1 cellular context compared by ENCODE assay signal in the genomic region with DNA sequence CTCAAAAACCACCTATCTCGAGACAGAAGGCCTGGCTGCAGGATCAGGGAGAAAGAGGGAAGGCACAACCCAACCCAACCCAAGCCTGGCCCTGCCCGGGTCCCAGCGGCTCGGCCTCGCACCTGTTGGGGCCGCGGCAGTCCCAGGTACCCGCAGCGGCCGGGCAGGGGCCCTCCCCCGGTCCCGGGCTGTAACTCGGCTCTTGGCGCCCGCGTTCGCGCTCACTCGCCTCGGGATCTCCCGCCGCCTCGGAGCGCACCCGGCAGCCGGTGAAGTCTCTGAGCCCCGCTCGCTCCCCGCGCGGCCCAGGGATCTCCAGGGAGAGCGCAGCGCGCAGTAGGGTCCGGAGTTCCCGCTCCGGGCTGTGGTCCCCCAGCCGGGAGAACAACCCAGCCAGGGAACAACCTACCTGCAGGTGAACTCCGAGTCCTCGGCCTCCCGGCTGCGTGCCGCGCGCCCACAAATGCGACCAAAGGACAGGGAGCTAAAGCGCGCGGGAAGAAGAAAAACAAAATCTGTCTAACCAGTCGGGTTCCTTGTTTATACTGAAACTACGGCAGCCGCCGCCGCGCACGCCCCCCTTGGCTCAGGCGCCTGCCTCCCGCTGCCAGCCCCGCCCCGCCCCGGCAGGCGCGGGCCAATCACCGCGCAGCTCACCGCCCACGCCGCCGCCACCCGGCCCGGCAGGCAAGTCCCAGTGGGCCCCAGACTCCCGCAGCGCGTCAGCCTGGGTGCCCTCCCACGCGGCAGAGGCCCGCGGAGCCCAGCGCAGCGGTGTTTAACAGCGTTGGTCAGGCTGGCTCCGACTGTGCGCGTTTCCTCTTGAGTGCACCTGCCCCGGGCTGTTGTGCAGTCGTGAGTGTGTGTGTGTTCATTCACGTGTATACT.
TF ChIP-seq lines count a peak whose summit lies in the region.

TSS of gene RASGEF1B (minus strand) at position 547 of the 888 bp plus-strand sequence. CDS start 12,399 bp downstream, outside the sequence.

TF ChIP-seq in GM12878, 131 proteins besides CTCF, POLR2A, EP300 and RAD21 (continued from another document):
- TF ChIP-seq, protein P1, sequence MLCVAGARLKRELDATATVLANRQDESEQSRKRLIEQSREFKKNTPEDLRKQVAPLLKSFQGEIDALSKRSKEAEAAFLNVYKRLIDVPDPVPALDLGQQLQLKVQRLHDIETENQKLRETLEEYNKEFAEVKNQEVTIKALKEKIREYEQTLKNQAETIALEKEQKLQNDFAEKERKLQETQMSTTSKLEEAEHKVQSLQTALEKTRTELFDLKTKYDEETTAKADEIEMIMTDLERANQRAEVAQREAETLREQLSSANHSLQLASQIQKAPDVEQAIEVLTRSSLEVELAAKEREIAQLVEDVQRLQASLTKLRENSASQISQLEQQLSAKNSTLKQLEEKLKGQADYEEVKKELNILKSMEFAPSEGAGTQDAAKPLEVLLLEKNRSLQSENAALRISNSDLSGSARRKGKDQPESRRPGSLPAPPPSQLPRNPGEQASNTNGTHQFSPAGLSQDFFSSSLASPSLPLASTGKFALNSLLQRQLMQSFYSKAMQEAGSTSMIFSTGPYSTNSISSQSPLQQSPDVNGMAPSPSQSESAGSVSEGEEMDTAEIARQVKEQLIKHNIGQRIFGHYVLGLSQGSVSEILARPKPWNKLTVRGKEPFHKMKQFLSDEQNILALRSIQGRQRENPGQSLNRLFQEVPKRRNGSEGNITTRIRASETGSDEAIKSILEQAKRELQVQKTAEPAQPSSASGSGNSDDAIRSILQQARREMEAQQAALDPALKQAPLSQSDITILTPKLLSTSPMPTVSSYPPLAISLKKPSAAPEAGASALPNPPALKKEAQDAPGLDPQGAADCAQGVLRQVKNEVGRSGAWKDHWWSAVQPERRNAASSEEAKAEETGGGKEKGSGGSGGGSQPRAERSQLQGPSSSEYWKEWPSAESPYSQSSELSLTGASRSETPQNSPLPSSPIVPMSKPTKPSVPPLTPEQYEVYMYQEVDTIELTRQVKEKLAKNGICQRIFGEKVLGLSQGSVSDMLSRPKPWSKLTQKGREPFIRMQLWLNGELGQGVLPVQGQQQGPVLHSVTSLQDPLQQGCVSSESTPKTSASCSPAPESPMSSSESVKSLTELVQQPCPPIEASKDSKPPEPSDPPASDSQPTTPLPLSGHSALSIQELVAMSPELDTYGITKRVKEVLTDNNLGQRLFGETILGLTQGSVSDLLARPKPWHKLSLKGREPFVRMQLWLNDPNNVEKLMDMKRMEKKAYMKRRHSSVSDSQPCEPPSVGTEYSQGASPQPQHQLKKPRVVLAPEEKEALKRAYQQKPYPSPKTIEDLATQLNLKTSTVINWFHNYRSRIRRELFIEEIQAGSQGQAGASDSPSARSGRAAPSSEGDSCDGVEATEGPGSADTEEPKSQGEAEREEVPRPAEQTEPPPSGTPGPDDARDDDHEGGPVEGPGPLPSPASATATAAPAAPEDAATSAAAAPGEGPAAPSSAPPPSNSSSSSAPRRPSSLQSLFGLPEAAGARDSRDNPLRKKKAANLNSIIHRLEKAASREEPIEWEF (IDR thresholded peaks at IDR 0.05; ENCODE audit: insufficient replicate concordance, low read depth, low read length), result no peak
- TF ChIP-seq, protein P2, sequence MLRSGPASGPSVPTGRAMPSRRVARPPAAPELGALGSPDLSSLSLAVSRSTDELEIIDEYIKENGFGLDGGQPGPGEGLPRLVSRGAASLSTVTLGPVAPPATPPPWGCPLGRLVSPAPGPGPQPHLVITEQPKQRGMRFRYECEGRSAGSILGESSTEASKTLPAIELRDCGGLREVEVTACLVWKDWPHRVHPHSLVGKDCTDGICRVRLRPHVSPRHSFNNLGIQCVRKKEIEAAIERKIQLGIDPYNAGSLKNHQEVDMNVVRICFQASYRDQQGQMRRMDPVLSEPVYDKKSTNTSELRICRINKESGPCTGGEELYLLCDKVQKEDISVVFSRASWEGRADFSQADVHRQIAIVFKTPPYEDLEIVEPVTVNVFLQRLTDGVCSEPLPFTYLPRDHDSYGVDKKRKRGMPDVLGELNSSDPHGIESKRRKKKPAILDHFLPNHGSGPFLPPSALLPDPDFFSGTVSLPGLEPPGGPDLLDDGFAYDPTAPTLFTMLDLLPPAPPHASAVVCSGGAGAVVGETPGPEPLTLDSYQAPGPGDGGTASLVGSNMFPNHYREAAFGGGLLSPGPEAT (IDR thresholded peaks at IDR 0.05; ENCODE audit: low read depth), result no peak
- TF ChIP-seq ELK1 (IDR thresholded peaks at IDR 0.05; ENCODE audit: low read depth, low read length) (no peak), SMC3 (IDR thresholded peaks at IDR 0.05; ENCODE audit: borderline replicate concordance, low read length) (no peak), CBFB (IDR thresholded peaks at IDR 0.05; ENCODE audit: low read depth) (no peak), KDM1A (IDR thresholded peaks at IDR 0.05; ENCODE audit: borderline replicate concordance) (no peak), NKRF (conservative IDR thresholded peaks at IDR 0.05) (0 out of 2 replicates have a peak, but pooled peaks have one; percentile 35), BHLHE40 (IDR thresholded peaks at IDR 0.05; ENCODE audit: borderline replicate concordance in 1 of 2, low read depth in 2 of 2, low read length in 1 of 2) (peak; percentile 13 to 74; a peak in 1 of 4 replicates)
- TF ChIP-seq, protein P3, sequence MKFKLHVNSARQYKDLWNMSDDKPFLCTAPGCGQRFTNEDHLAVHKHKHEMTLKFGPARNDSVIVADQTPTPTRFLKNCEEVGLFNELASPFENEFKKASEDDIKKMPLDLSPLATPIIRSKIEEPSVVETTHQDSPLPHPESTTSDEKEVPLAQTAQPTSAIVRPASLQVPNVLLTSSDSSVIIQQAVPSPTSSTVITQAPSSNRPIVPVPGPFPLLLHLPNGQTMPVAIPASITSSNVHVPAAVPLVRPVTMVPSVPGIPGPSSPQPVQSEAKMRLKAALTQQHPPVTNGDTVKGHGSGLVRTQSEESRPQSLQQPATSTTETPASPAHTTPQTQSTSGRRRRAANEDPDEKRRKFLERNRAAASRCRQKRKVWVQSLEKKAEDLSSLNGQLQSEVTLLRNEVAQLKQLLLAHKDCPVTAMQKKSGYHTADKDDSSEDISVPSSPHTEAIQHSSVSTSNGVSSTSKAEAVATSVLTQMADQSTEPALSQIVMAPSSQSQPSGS (IDR thresholded peaks at IDR 0.05; ENCODE audit: low read length), result no peak
